Comparison of ENCODE assay signal across 9 cellular contexts in the genomic region with DNA sequence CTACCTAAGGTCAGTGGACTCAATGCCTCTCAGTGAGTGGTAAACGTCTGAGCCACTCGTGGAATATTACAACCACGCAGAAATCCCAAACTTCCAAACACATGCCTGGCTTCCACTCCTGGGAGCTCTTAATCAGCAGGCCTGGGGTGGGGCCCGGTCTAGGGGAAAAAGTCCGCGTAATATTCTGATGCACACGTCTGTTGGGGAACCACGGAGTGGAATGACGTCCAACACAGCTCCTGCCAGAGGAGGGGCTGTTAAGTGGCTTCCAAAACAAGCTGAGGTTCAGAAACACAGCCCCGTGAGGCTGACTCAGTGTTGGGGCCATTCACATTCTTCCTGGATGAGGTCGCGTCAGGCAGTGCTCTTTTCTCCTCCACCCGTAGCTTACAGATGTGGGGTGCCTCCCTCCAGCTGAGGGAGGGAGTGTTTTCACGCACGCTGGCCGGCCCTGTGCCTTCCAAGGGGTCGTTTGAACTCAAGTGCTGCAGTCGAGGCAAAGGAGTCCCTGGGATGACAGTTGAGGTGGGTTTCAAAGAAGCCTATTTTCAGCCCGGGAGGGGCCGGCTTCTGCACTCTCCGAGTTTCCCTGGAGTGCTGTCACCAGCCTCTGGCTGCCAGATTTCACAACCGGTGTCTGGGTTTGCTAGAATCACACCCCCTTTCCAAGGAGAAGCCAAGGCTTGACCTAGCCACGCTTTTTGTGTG.
A peak's percentile ranks its signal among the peaks of the same experiment; 100 is the strongest.
DNase-seq lines count a peak whose midpoint lies in the region; ATAC-seq, FAIRE-seq and TF ChIP-seq lines count a peak whose summit lies in the region.
"Had no signal": no experiment of that assay in that cellular context is flagged by ENCODE, and none has a peak within 500 bp of the region (broad histone marks: within the 10 kb centered on the region; RNA-seq: fewer than 3 reads in every experiment).

No MANE protein-coding gene starts in this region.

- peak overlapping the region; percentile 77 for H3K9ac ChIP-seq in astrocyte (ENCODE audit: low read length)

- in situ Hi-C loops in gastrocnemius medialis (cut with MboI; ENCODE audit: low sequenced_read_pairs in 4 of 4): no loop called here

- peak; percentile 91 for ATAC-seq in left ventricle myocardium superior
- ATAC-seq in gastrocnemius medialis: peak; percentile 85
- ATAC-seq in stimulated activated naive B cell treated with anti-CD40 and anti-IgM and Interleukin-4, amounts not matched to agents 10 μg/mL and 1 μg/mL and 100 μg/mL, for 72 hours (replicated peaks): no peak
- ATAC-seq in GM19035 (IDR thresholded peaks at IDR 0.05; ENCODE audit: unreplicated experiment): no peak

- no peaks in the 10 kb centered on the region for H3K27me3 ChIP-seq in astrocyte (ENCODE audit: insufficient read depth, low read length)
- H3K27me3 ChIP-seq in gastrocnemius medialis: peaks cover 0 to 3% (median 0%) of the 10 kb centered on the region in 3 donors

- FAIRE-seq in astrocyte (lab: Jason Lieb, UNC) (peak; percentile 96), D721Med (lab: Jason Lieb, UNC) (no peak)

- no peak overlapping the region for H3K4me3 ChIP-seq in astrocyte (ENCODE audit: insufficient read depth, low read depth, low read length)
- H3K4me3 ChIP-seq in gastrocnemius medialis: no peak overlapping the region

- no peak overlapping the region for H3K4me3 Mint-ChIP-seq in astrocyte (ENCODE audit: unreplicated experiment)
- H3K4me3 Mint-ChIP-seq in stimulated activated naive B cell treated with anti-CD40 and anti-IgM and Interleukin-4, amounts not matched to agents 10 μg/mL and 1 μg/mL and 100 μg/mL, for 72 hours: no peak overlapping the region

- H3K9me3 ChIP-seq in astrocyte (ENCODE audit: insufficient read depth, low read depth, low read length) (peaks cover 18% of the 10 kb centered on the region), gastrocnemius medialis (no peaks in the 10 kb centered on the region)

- H3K36me3 ChIP-seq in astrocyte (ENCODE audit: insufficient read depth, low read length) (no peaks in the 10 kb centered on the region), gastrocnemius medialis (no peaks in the 10 kb centered on the region)

- H3K27ac ChIP-seq in astrocyte (ENCODE audit: low read depth, low read length) (peak overlapping the region; percentile 91), gastrocnemius medialis (peak overlapping the region; percentile 58 to 71 (median 66))

- DNase-seq in GM04504 (ENCODE audit: low read depth) (peak; percentile 94), astrocyte (ENCODE audit: low read depth) (peak; percentile 100), left ventricle myocardium superior (peak; percentile 88), gastrocnemius medialis (peak; percentile 78 to 91), D721Med (ENCODE audit: insufficient read length, low spot score) (no peak)
- no peak for DNase-seq in stimulated activated naive B cell treated with anti-CD40 and anti-IgM and Interleukin-4, amounts not matched to agents 10 μg/mL and 1 μg/mL and 100 μg/mL, for 72 hours
- DNase-seq in stimulated activated CD4-positive, alpha-beta T cell treated with anti-CD3 and anti-CD28 coated beads, Interleukin-2, amount 100 ng/mL, for 24 hours: no peak
- DNase-seq: NCI-H524 had no signal

- no peaks in the 10 kb centered on the region for H3K79me2 ChIP-seq in astrocyte (ENCODE audit: insufficient read depth, low read length)

- peaks cover 5% of the 10 kb centered on the region for H3K36me3 Mint-ChIP-seq in astrocyte (ENCODE audit: low read depth, unreplicated experiment)
- H3K36me3 Mint-ChIP-seq in stimulated activated naive B cell treated with anti-CD40 and anti-IgM and Interleukin-4, amounts not matched to agents 10 μg/mL and 1 μg/mL and 100 μg/mL, for 72 hours: no peaks in the 10 kb centered on the region

- intact Hi-C loops in left ventricle myocardium superior (cut with micrococcal nuclease) (no loop called here), gastrocnemius medialis (cut with DNase I; ENCODE audit: low total_unique reads) (loop anchor here (2.0 to 5.0 kb wide), 3 partner anchors 70 to 345 kb away; no protein-coding TSS in a partner anchor)

- peak in 1 of 2 donors; percentile 2 for TF ChIP-seq POLR2A in gastrocnemius medialis (IDR thresholded peaks at IDR 0.05)

- peaks cover 39% of the 10 kb centered on the region for H3K9me3 Mint-ChIP-seq in astrocyte (ENCODE audit: unreplicated experiment)
- H3K9me3 Mint-ChIP-seq in stimulated activated naive B cell treated with anti-CD40 and anti-IgM and Interleukin-4, amounts not matched to agents 10 μg/mL and 1 μg/mL and 100 μg/mL, for 72 hours: peaks cover 7 to 8% of the 10 kb centered on the region in 2 donors

- TF ChIP-seq CTCF in astrocyte (IDR thresholded peaks at IDR 0.05; ENCODE audit: insufficient read depth, low read depth, low read length) (no peak), gastrocnemius medialis (IDR thresholded peaks at IDR 0.05 in 4 of 5, conservative IDR thresholded peaks at IDR 0.05 in 1 of 5) (no peak), D721Med (IDR thresholded peaks at IDR 0.05; ENCODE audit: insufficient read depth, missing control alignments) (no peak)

- no peaks in the 10 kb centered on the region for H3K27me3 Mint-ChIP-seq in astrocyte (ENCODE audit: low read depth, unreplicated experiment)
- peaks cover 31 to 41% of the 10 kb centered on the region in 2 donors for H3K27me3 Mint-ChIP-seq in stimulated activated naive B cell treated with anti-CD40 and anti-IgM and Interleukin-4, amounts not matched to agents 10 μg/mL and 1 μg/mL and 100 μg/mL, for 72 hours

- peaks cover 21% of the 10 kb centered on the region for H3K4me1 Mint-ChIP-seq in astrocyte (ENCODE audit: low read depth, unreplicated experiment)
- no peaks in the 10 kb centered on the region for H3K4me1 Mint-ChIP-seq in stimulated activated naive B cell treated with anti-CD40 and anti-IgM and Interleukin-4, amounts not matched to agents 10 μg/mL and 1 μg/mL and 100 μg/mL, for 72 hours

- H3K27ac Mint-ChIP-seq in astrocyte (ENCODE audit: unreplicated experiment): peak overlapping the region; percentile 95
- no peak overlapping the region for H3K27ac Mint-ChIP-seq in stimulated activated naive B cell treated with anti-CD40 and anti-IgM and Interleukin-4, amounts not matched to agents 10 μg/mL and 1 μg/mL and 100 μg/mL, for 72 hours

- H4K20me1 ChIP-seq in astrocyte (ENCODE audit: insufficient read depth, low read length): no peaks in the 10 kb centered on the region

- H2AFZ ChIP-seq in astrocyte (ENCODE audit: low read depth, low read length): peak overlapping the region; percentile 43

- H3K4me1 ChIP-seq in astrocyte (ENCODE audit: insufficient read depth, low read length) (peaks cover 15% of the 10 kb centered on the region), gastrocnemius medialis (no peaks in the 10 kb centered on the region)

- H3K4me2 ChIP-seq in astrocyte (ENCODE audit: low read length): peak overlapping the region; percentile 75

Comparison
In these comparisons a context has a peak if more than half of its experiments do, and no peak if none do; other contexts are left out.
1. DNase-seq: peak in GM04504 (single experiment), astrocyte (single experiment), left ventricle myocardium superior (single experiment) and gastrocnemius medialis (2 of 2); none in stimulated activated naive B cell treated with anti-CD40 and anti-IgM and Interleukin-4, amounts not matched to agents 10 μg/mL and 1 μg/mL and 100 μg/mL, for 72 hours (single experiment), D721Med (single experiment) and stimulated activated CD4-positive, alpha-beta T cell treated with anti-CD3 and anti-CD28 coated beads, Interleukin-2, amount 100 ng/mL, for 24 hours (0 of 2).
2. ATAC-seq: peak in left ventricle myocardium superior (single experiment) and gastrocnemius medialis (2 of 2); none in stimulated activated naive B cell treated with anti-CD40 and anti-IgM and Interleukin-4, amounts not matched to agents 10 μg/mL and 1 μg/mL and 100 μg/mL, for 72 hours (0 of 2) and GM19035 (single experiment).